ENCODE assay signal across 8 cellular contexts in genomic region chr5:180618830-180619562, GRCh38. TPM values are rescaled to one million over a fixed set of nuclear protein-coding genes. Genes with fewer than 3 reads are reported as not detected.
DNase-seq lines count a peak whose midpoint lies in the region; ATAC-seq and TF ChIP-seq lines count a peak whose summit lies in the region.

No MANE protein-coding gene starts in this region.

- no peaks in the 10 kb centered on the region for H3K9me3 Mint-ChIP-seq in WTC11

- no peaks in the 10 kb centered on the region for H3K9me3 ChIP-seq in skeletal muscle satellite cell (replicated peaks; ENCODE audit: low read length)
- no peaks in the 10 kb centered on the region for H3K9me3 ChIP-seq in Peyer's patch

- ATAC-seq in WTC11 (peak; percentile 76), HG02885 (IDR thresholded peaks at IDR 0.05; ENCODE audit: poor library complexity, unreplicated experiment) (no peak)

- no peak overlapping the region for H3K27ac Mint-ChIP-seq in WTC11

- H3K27ac ChIP-seq in Peyer's patch, result no peak overlapping the region

- H3K9ac ChIP-seq in skeletal muscle satellite cell (ENCODE audit: low read depth, low read length), result no peak overlapping the region

- TF ChIP-seq POLR2A in Peyer's patch (IDR thresholded peaks at IDR 0.05), result no peak

- POLR2A ChIA-PET in WTC11 (lab: Charles Lee), result interaction anchor here (1.7 kb wide), 1 partner anchor 28 kb away, joined by 6 read pairs; no protein-coding TSS in a partner anchor

- DNase-seq in activated CD4-positive, alpha-beta T cell treated with anti-CD3 and anti-CD28 coated beads for 4 hours, result peak; percentile 12 to 18
- no peak for DNase-seq in activated CD4-positive, alpha-beta T cell treated with anti-CD3 and anti-CD28 coated beads for 1 hour
- DNase-seq in WTC11 (ENCODE audit: low spot score) (peak; percentile 76), fibroblast of mammary gland (ENCODE audit: low read depth) (peak; percentile 47), Peyer's patch (no peak), NCI-H748 treated with DMSO at 0.1 percent for 48 hours (lab: John Stamatoyannopoulos, UW) (no peak)

- H3K36me3 ChIP-seq in skeletal muscle satellite cell (ENCODE audit: insufficient read depth, low read length), result no peaks in the 10 kb centered on the region
- H3K36me3 ChIP-seq in Peyer's patch, result no peaks in the 10 kb centered on the region

- H3K36me3 Mint-ChIP-seq in WTC11, result no peaks in the 10 kb centered on the region

- H3K4me1 ChIP-seq in skeletal muscle satellite cell (ENCODE audit: control insufficient read depth, insufficient read depth, low read length), result peaks cover 6% of the 10 kb centered on the region
- no peaks in the 10 kb centered on the region for H3K4me1 ChIP-seq in Peyer's patch

- H3K4me3 ChIP-seq in fibroblast of mammary gland (ENCODE audit: control insufficient read depth, low read depth, low read length), result no peak overlapping the region
- H3K4me3 ChIP-seq in skeletal muscle satellite cell (ENCODE audit: low read length), result peak overlapping the region; percentile 69
- H3K4me3 ChIP-seq in Peyer's patch, result peak overlapping the region in 2 of 4 donors; percentile 25 to 32

- CTCF ChIA-PET in WTC11 (lab: Charles Lee), result interaction anchor here (0.6 to 2.5 kb wide), 63 partner anchors 11 to 536 kb away, joined by 3 to 56 read pairs (median 5); partner anchors contain the start of gene FLT4

- peaks cover 14% of the 10 kb centered on the region for H3K27me3 ChIP-seq in skeletal muscle satellite cell (ENCODE audit: control insufficient read depth, insufficient read depth, low read length)
- H3K27me3 ChIP-seq in Peyer's patch, result no peaks in the 10 kb centered on the region

- peak; percentile 36; the same call in 1 of the 2 replicates for TF ChIP-seq CTCF in WTC11 (IDR thresholded peaks at IDR 0.05)
- TF ChIP-seq CTCF in fibroblast of mammary gland (conservative IDR thresholded peaks at IDR 0.05; ENCODE audit: control insufficient read depth, insufficient read depth, low read depth, low read length), result peak; percentile 25
- no peak for TF ChIP-seq CTCF in Peyer's patch (IDR thresholded peaks at IDR 0.05)

- peaks cover 16% of the 10 kb centered on the region for H3K27me3 Mint-ChIP-seq in WTC11 (ENCODE audit: low read depth)

- H3K4me3 Mint-ChIP-seq in WTC11, result peak overlapping the region; percentile 63

- peak overlapping the region; percentile 91 for H3K4me2 ChIP-seq in skeletal muscle satellite cell (ENCODE audit: low read length)

- peaks cover 2% of the 10 kb centered on the region; the same call in 1 of the 2 replicates for H3K4me1 Mint-ChIP-seq in WTC11

TF ChIP-seq in WTC11, 78 proteins besides CTCF, POLR2A, EP300 and RAD21 (continues in another document):
- TF ChIP-seq SMAD4 (CRISPR knock-in tag; IDR thresholded peaks at IDR 0.05) (no peak), NR2C2 (CRISPR knock-in tag; IDR thresholded peaks at IDR 0.05) (no peak), ATF1 (CRISPR knock-in tag; IDR thresholded peaks at IDR 0.05) (no peak), TCF7 (CRISPR knock-in tag; IDR thresholded peaks at IDR 0.05; ENCODE audit: low read depth) (no peak), NFYB (CRISPR knock-in tag; conservative IDR thresholded peaks at IDR 0.05; ENCODE audit: low read depth) (no peak), MAX (CRISPR knock-in tag; IDR thresholded peaks at IDR 0.05) (peak; percentile 68; the same call in 1 of the 2 replicates), ZNF671 (CRISPR knock-in tag; IDR thresholded peaks at IDR 0.05) (no peak), TP53 (CRISPR knock-in tag; IDR thresholded peaks at IDR 0.05) (no peak), JAZF1 (CRISPR knock-in tag; IDR thresholded peaks at IDR 0.05) (no peak), CREM (CRISPR knock-in tag; IDR thresholded peaks at IDR 0.05) (0 out of 2 replicates have a peak, but pooled peaks have one; percentile 37), RELA (CRISPR knock-in tag; IDR thresholded peaks at IDR 0.05; ENCODE audit: borderline replicate concordance) (no peak), ZNF512 (CRISPR knock-in tag; IDR thresholded peaks at IDR 0.05; ENCODE audit: borderline replicate concordance) (no peak), ZNF396 (CRISPR knock-in tag; IDR thresholded peaks at IDR 0.05; ENCODE audit: borderline replicate concordance) (no peak), PRRX2 (CRISPR knock-in tag; IDR thresholded peaks at IDR 0.05) (no peak), ZNF425 (CRISPR knock-in tag; conservative IDR thresholded peaks at IDR 0.05) (no peak), ELF4 (CRISPR knock-in tag; IDR thresholded peaks at IDR 0.05; ENCODE audit: low read depth) (no peak), USF2 (CRISPR knock-in tag; IDR thresholded peaks at IDR 0.05) (no peak), FOXJ3 (CRISPR knock-in tag; IDR thresholded peaks at IDR 0.05; ENCODE audit: borderline replicate concordance) (no peak), ZNF423 (CRISPR knock-in tag; IDR thresholded peaks at IDR 0.05) (peak; percentile 72), NFE2L1 (CRISPR knock-in tag; IDR thresholded peaks at IDR 0.05) (no peak), CBFB (CRISPR knock-in tag; IDR thresholded peaks at IDR 0.05; ENCODE audit: low read depth) (0 out of 2 replicates have a peak, but pooled peaks have one; percentile 38), ZBTB43 (CRISPR knock-in tag; IDR thresholded peaks at IDR 0.05) (no peak)

RNA-seq across cellular contexts. Expression of gene SCGB3A1, which starts 27.7 kb away (rescaled TPM):
- total RNA-seq in WTC11 (2021), result 0.39 TPM in 1 of 3 replicates, not detected in the others
- total RNA-seq in skeletal muscle satellite cell (2012; rRNA removed), result not detected in 2 replicates
- total RNA-seq in Peyer's patch, result not detected

RNA-seq across cellular contexts. Expression of gene FLT4, which starts 30.4 kb away (rescaled TPM):
- total RNA-seq in WTC11 (2021), result 11.0 to 12.7 TPM (median 12.4 TPM) in 3 replicates
- total RNA-seq in skeletal muscle satellite cell (2012; rRNA removed), result under 0.01 TPM in 1 of 2 replicates, not detected in the other
- 10 to 100 TPM in 1 of 4 donors, 1 to 10 TPM in 3; 3.9 to 17.3 (median 6.1) TPM for total RNA-seq in Peyer's patch

Comparison
In these comparisons a context has a peak if more than half of its experiments do, and no peak if none do; other contexts are left out.
1. DNase-seq: peak in activated CD4-positive, alpha-beta T cell treated with anti-CD3 and anti-CD28 coated beads for 4 hours (2 of 2), WTC11 (single experiment) and fibroblast of mammary gland (single experiment); none in activated CD4-positive, alpha-beta T cell treated with anti-CD3 and anti-CD28 coated beads for 1 hour (single experiment), Peyer's patch (0 of 3) and NCI-H748 treated with DMSO at 0.1 percent for 48 hours (single experiment).
2. CTCF ChIP-seq: peak in WTC11 (single experiment) and fibroblast of mammary gland (single experiment); none in Peyer's patch (0 of 6).